Comparison of ENCODE assay signal across 1 cellular context in genomic region chr9:124658165-124659017, GRCh38.
TF ChIP-seq lines count a peak whose summit lies in the region.

No MANE protein-coding gene starts in this region.

TF ChIP-seq in SK-N-SH, 30 proteins besides CTCF, POLR2A, EP300 and RAD21 (continued from another document):
- TF ChIP-seq PBX3 (IDR thresholded peaks at IDR 0.05) (peak; percentile 97), RCOR1 (IDR thresholded peaks at IDR 0.05; ENCODE audit: low read length) (no peak), ELF1 (IDR thresholded peaks at IDR 0.05) (no peak), GABPA (IDR thresholded peaks at IDR 0.05; ENCODE audit: low read depth) (no peak), GATA2 (CRISPR knock-in tag; IDR thresholded peaks at IDR 0.05) (no peak), MXI1 (IDR thresholded peaks at IDR 0.05; ENCODE audit: low read depth, low read length) (no peak; the same call in 1 of the 2 replicates), FOXJ3 (CRISPR knock-in tag; IDR thresholded peaks at IDR 0.05) (no peak), MEF2A (IDR thresholded peaks at IDR 0.05; ENCODE audit: borderline replicate concordance, low read depth) (no peak), IRF3 (IDR thresholded peaks at IDR 0.05; ENCODE audit: low read depth, low read length) (no peak), YY1 (IDR thresholded peaks at IDR 0.05; ENCODE audit: low read depth) (peak; percentile 70; the same call in 1 of the 2 replicates), USF1 (IDR thresholded peaks at IDR 0.05; ENCODE audit: borderline replicate concordance, low read depth) (peak; percentile 89), RXRA (IDR thresholded peaks at IDR 0.05; ENCODE audit: borderline replicate concordance, low read depth) (no peak; the same call in 1 of the 2 replicates)
